10 cellular contexts compared by ENCODE assay signal in genomic region chrX:11666180-11666579, GRCh38. TPM values are rescaled to one million over a fixed set of nuclear protein-coding genes. Genes with fewer than 3 reads are reported as not detected.
DNase-seq lines count a peak whose midpoint lies in the region; ATAC-seq and TF ChIP-seq lines count a peak whose summit lies in the region.
"Had no signal": no experiment of that assay in that cellular context is flagged by ENCODE, and none has a peak within 500 bp of the region (broad histone marks: within the 10 kb centered on the region; RNA-seq: fewer than 3 reads in every experiment).

No MANE protein-coding gene starts in this region.

- H3K4me3 Mint-ChIP-seq in GM23338, result peak overlapping the region; percentile 77

- peaks cover 9% of the 10 kb centered on the region for H3K4me1 Mint-ChIP-seq in GM23338

- H3K4me1 ChIP-seq in GM23338 (ENCODE audit: insufficient read depth) (no peaks in the 10 kb centered on the region), muscle layer of colon (ENCODE audit: insufficient read depth, low read length) (no peaks in the 10 kb centered on the region)

- in situ Hi-C loops in ACHN (cut with HindIII; ENCODE audit: low pct_ligation_motif_present, low pct_unique_long_range_greater_than_20kb, low sequenced_read_pairs), result no loop called here

- H3K9me3 Mint-ChIP-seq in GM23338, result no peaks in the 10 kb centered on the region; the same call in 2 of the 3 replicates

- no peaks in the 10 kb centered on the region for H3F3A ChIP-seq in GM23338 (replicated peaks; ENCODE audit: low read depth)

- H3K27me3 Mint-ChIP-seq in GM23338 (ENCODE audit: insufficient read depth, low read depth, poor library complexity), result peaks cover 48% of the 10 kb centered on the region

- TF ChIP-seq CTCF in GM23338 (conservative IDR thresholded peaks at IDR 0.05; ENCODE audit: low read depth in 2 of 2), result no peak

- H3K79me2 ChIP-seq in GM23338 (replicated peaks; ENCODE audit: insufficient read depth), result no peaks in the 10 kb centered on the region

- H3K4me3 ChIP-seq in GM23338, result peak overlapping the region; percentile 65
- peak overlapping the region; percentile 39 to 49 for H3K4me3 ChIP-seq in muscle layer of colon (ENCODE audit: low read depth in 1 of 2, low read length in 2 of 2)

- H3K36me3 ChIP-seq in GM23338 (ENCODE audit: insufficient read depth), result no peaks in the 10 kb centered on the region
- H3K36me3 ChIP-seq in muscle layer of colon (ENCODE audit: insufficient read depth, low read length), result no peaks in the 10 kb centered on the region
- H3K36me3 ChIP-seq: neutrophil had no signal

- H2AFZ ChIP-seq in GM23338, result no peak overlapping the region

- H3K27ac ChIP-seq in GM23338 (ENCODE audit: low read depth) (no peak overlapping the region), muscle layer of colon (ENCODE audit: low read depth, low read length) (no peak overlapping the region)
- H3K27ac ChIP-seq: neutrophil had no signal

- no peaks in the 10 kb centered on the region for H3K9me3 ChIP-seq in muscle layer of colon (ENCODE audit: low read length)
- H3K9me3 ChIP-seq: neutrophil had no signal

- H3K27me3 ChIP-seq in GM23338 (ENCODE audit: insufficient read depth) (peaks cover 89% of the 10 kb centered on the region), muscle layer of colon (ENCODE audit: control insufficient read depth in 1 of 2, insufficient read depth in 2 of 2, low read length in 2 of 2) (peaks cover 0 to 8% of the 10 kb centered on the region in 2 donors)

- DNase-seq in 8988T (peak; percentile 13), GM23338 (ENCODE audit: low spot score) (peak; percentile 44), ecto neural progenitor cell (ENCODE audit: low spot score) (peak; percentile 72), ACHN (no peak), GM19238 (ENCODE audit: insufficient read length, low spot score) (no peak), GOT3 (lab: John Stamatoyannopoulos, UW) (no peak), NCI-H774 (lab: John Stamatoyannopoulos, UW) (no peak)
- DNase-seq: DND-41 had no signal

- H3K4me2 ChIP-seq in GM23338, result peak overlapping the region; percentile 77

- H3K27ac Mint-ChIP-seq in GM23338, result no peak overlapping the region

- no peak overlapping the region for H3K9ac ChIP-seq in muscle layer of colon (ENCODE audit: low read length)

- H4K20me1 ChIP-seq in GM23338 (replicated peaks; ENCODE audit: insufficient read depth), result no peaks in the 10 kb centered on the region

- no peaks in the 10 kb centered on the region for H3K9me2 ChIP-seq in GM23338 (ENCODE audit: insufficient read depth)

- peak; percentile 52 for ATAC-seq in GM23338

- H3K36me3 Mint-ChIP-seq in GM23338 (ENCODE audit: low read depth), result no peaks in the 10 kb centered on the region

TF ChIP-seq in GM23338, 12 proteins besides CTCF, POLR2A, EP300 and RAD21 (continues in another document):
- TF ChIP-seq POLR2AphosphoS5 (IDR thresholded peaks at IDR 0.05; ENCODE audit: low read depth) (no peak), CREB1 (CRISPR knock-in tag; IDR thresholded peaks at IDR 0.05; ENCODE audit: low read depth) (no peak), NANOG (IDR thresholded peaks at IDR 0.05; ENCODE audit: borderline replicate concordance) (no peak), ZNF114 (CRISPR knock-in tag; IDR thresholded peaks at IDR 0.05) (no peak), ZNF462 (CRISPR knock-in tag; IDR thresholded peaks at IDR 0.05) (no peak), ZNF331 (CRISPR knock-in tag; IDR thresholded peaks at IDR 0.05; ENCODE audit: low read depth) (no peak), EZH2 (IDR thresholded peaks at IDR 0.05; ENCODE audit: low read depth, unreplicated experiment) (no peak), JUNB (IDR thresholded peaks at IDR 0.05; ENCODE audit: unreplicated experiment) (no peak), STAT1 (IDR thresholded peaks at IDR 0.05; ENCODE audit: unreplicated experiment) (no peak)
- TF ChIP-seq, protein P1, sequence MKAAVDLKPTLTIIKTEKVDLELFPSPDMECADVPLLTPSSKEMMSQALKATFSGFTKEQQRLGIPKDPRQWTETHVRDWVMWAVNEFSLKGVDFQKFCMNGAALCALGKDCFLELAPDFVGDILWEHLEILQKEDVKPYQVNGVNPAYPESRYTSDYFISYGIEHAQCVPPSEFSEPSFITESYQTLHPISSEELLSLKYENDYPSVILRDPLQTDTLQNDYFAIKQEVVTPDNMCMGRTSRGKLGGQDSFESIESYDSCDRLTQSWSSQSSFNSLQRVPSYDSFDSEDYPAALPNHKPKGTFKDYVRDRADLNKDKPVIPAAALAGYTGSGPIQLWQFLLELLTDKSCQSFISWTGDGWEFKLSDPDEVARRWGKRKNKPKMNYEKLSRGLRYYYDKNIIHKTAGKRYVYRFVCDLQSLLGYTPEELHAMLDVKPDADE (IDR thresholded peaks at IDR 0.05), result no peak

RNA-seq across cellular contexts. Expression of gene ARHGAP6, which starts 0.5 kb away (rescaled TPM):
- 0.59 and 0.78 TPM in 2 replicates for total RNA-seq in GM23338 (2014; rRNA removed; shearing (Covaris generic))
- polyA plus RNA-seq in GM23338 (2016; fragmentation: Nextera tagmentation; extraction: Ambion mirVana), result 0.26 and 0.50 TPM in 2 replicates

Comparison
In these comparisons a context has a peak if more than half of its experiments do, and no peak if none do; other contexts are left out.
1. DNase-seq: peak in 8988T (single experiment), GM23338 (single experiment) and ecto neural progenitor cell (single experiment); none in ACHN (single experiment), GM19238 (single experiment), GOT3 (single experiment) and NCI-H774 (single experiment).